9 cellular contexts compared by ENCODE assay signal in genomic region chr22:30649430-30650007, GRCh38. TPM values are rescaled to one million over a fixed set of nuclear protein-coding genes. Genes with fewer than 3 reads are reported as not detected.
DNase-seq lines count a peak whose midpoint lies in the region; ATAC-seq lines count a peak whose summit lies in the region.
"Had no signal": no experiment of that assay in that cellular context is flagged by ENCODE, and none has a peak within 500 bp of the region (broad histone marks: within the 10 kb centered on the region; RNA-seq: fewer than 3 reads in every experiment).

No MANE protein-coding gene starts in this region.

- H3K27me3 Mint-ChIP-seq in T-helper 17 cell, result no peaks in the 10 kb centered on the region

- ATAC-seq in HG02610 (IDR thresholded peaks at IDR 0.05; ENCODE audit: unreplicated experiment) (peak; percentile 67), T-helper 17 cell (peak; percentile 95), left colon (peak; percentile 88)

- peaks cover 2% of the 10 kb centered on the region for H3K36me3 Mint-ChIP-seq in T-helper 17 cell (ENCODE audit: low read depth)

- DNase-seq in AG08395 (ENCODE audit: low spot score) (peak; percentile 93), T-helper 17 cell (peak in 2 of 3 donors; percentile 11 to 18), left colon (peak; percentile 70 to 85), DMS153 treated with DMSO at 0.1 percent for 48 hours (lab: John Stamatoyannopoulos, UW; ENCODE audit: unreplicated experiment) (no peak), AML-193 (lab: John Stamatoyannopoulos, UW) (no peak)
- peak; percentile 62 for DNase-seq in activated naive CD8-positive, alpha-beta T cell treated with anti-CD3 and anti-CD28 coated beads, Interleukin-2, amount 50 U/mL, for 16 hours (ENCODE audit: low read depth, low spot score)
- peak; percentile 64 for DNase-seq in stimulated activated CD8-positive, alpha-beta memory T cell treated with anti-CD3 and anti-CD28 coated beads, Interleukin-7, amount 100 ng/mL, for 24 hours (ENCODE audit: low read depth)
- DNase-seq: DND-41 had no signal

- no peaks in the 10 kb centered on the region for H3K9me3 ChIP-seq in T-helper 17 cell (ENCODE audit: control insufficient read depth, low read length, poor library complexity, severe bottlenecking)

- intact Hi-C loops in left colon (cut with DNase I, micrococcal nuclease), result no loop called here

- peaks cover 10% of the 10 kb centered on the region for H3K4me1 Mint-ChIP-seq in T-helper 17 cell

- peak overlapping the region; percentile 6 for H3K27ac Mint-ChIP-seq in T-helper 17 cell

- no peak overlapping the region for H3K4me3 Mint-ChIP-seq in T-helper 17 cell

RNA-seq across cellular contexts. Expression of gene SLC35E4, which starts 13.9 kb away (rescaled TPM):
- total RNA-seq in T-helper 17 cell, result 1 to 10 TPM; 3.8 to 5.7 TPM
- 1 to 10 TPM; 8.3 to 9.9 TPM for total RNA-seq in left colon

RNA-seq across cellular contexts. Expression of gene DUSP18, which starts 18.2 kb away (rescaled TPM):
- total RNA-seq in T-helper 17 cell, result 10 to 100 TPM; 10.3 to 11.0 TPM
- total RNA-seq in left colon, result 10 to 100 TPM; 15.3 to 18.1 TPM

RNA-seq across cellular contexts. Expression of gene TCN2, which starts 42.5 kb away (rescaled TPM):
- total RNA-seq in T-helper 17 cell, result under 1 TPM; 0.55 to 0.65 TPM
- 10 to 100 TPM; 29.4 to 58.2 TPM for total RNA-seq in left colon

RNA-seq across cellular contexts. Expression of gene OSBP2, which starts 45.2 kb away (rescaled TPM):
- total RNA-seq in T-helper 17 cell, result 1 to 10 TPM; 1.1 to 9.4 TPM
- 1 to 10 TPM; 2.9 to 5.1 TPM for total RNA-seq in left colon

RNA-seq across cellular contexts. Expression of gene PES1, which starts 57.8 kb away (rescaled TPM):
- total RNA-seq in T-helper 17 cell, result 10 to 100 TPM; 35.9 to 37.8 TPM
- total RNA-seq in left colon, result 10 to 100 TPM; 36.4 to 48.3 TPM

Comparison
In these comparisons a context has a peak if more than half of its experiments do, and no peak if none do; other contexts are left out.
1. DNase-seq: peak in AG08395 (single experiment), T-helper 17 cell (2 of 3), activated naive CD8-positive, alpha-beta T cell treated with anti-CD3 and anti-CD28 coated beads, Interleukin-2, amount 50 U/mL, for 16 hours (single experiment), left colon (2 of 2) and stimulated activated CD8-positive, alpha-beta memory T cell treated with anti-CD3 and anti-CD28 coated beads, Interleukin-7, amount 100 ng/mL, for 24 hours (single experiment); none in DMS153 treated with DMSO at 0.1 percent for 48 hours (single experiment) and AML-193 (0 of 2).
2. RNA of gene TCN2, which starts 42.5 kb away (total RNA-seq): 29.4 to 58.2 TPM in left colon; 0.55 to 0.65 TPM in T-helper 17 cell; every median in the first group is over 10 times any median in the second.
3. Peak in every context shown above with its lines, with median percentiles within 50 percentile points of each other: ATAC-seq.